Comparison of ENCODE assay signal across 15 cellular contexts in genomic region chr5:102796481-102796880, GRCh38. TPM values are rescaled to one million over a fixed set of nuclear protein-coding genes. Genes with fewer than 3 reads are reported as not detected.
A peak's percentile ranks its signal among the peaks of the same experiment; 100 is the strongest.
DNase-seq lines count a peak whose midpoint lies in the region; ATAC-seq and TF ChIP-seq lines count a peak whose summit lies in the region.
"Had no signal": no experiment of that assay in that cellular context is flagged by ENCODE, and none has a peak within 500 bp of the region (broad histone marks: within the 10 kb centered on the region; RNA-seq: fewer than 3 reads in every experiment).

No MANE protein-coding gene starts in this region.

- H3K36me3 ChIP-seq in GM23338 (ENCODE audit: insufficient read depth) (no peaks in the 10 kb centered on the region), liver (ENCODE audit: control insufficient read depth in 4 of 4, insufficient read depth in 3 of 4, low read depth in 1 of 4, low read length in 3 of 4) (no peaks in the 10 kb centered on the region), tibial artery (no peaks in the 10 kb centered on the region)

- H3K4me1 Mint-ChIP-seq in GM23338 (peaks cover 73% of the 10 kb centered on the region), WTC11 (peaks cover 79% of the 10 kb centered on the region)

- no peaks in the 10 kb centered on the region for H3K9me3 ChIP-seq in liver (ENCODE audit: control insufficient read depth in 4 of 4, low read length in 3 of 4)
- no peaks in the 10 kb centered on the region for H3K9me3 ChIP-seq in tibial artery
- H3K9me3 ChIP-seq: body of pancreas had no signal

- H3K9me3 Mint-ChIP-seq in GM23338 (no peaks in the 10 kb centered on the region), WTC11 (no peaks in the 10 kb centered on the region)
- H3K9me3 Mint-ChIP-seq: activated naive CD4-positive, alpha-beta T cell treated with anti-CD3 and anti-CD28 coated beads for 36 hours had no signal

- H3K9me2 ChIP-seq in GM23338 (ENCODE audit: insufficient read depth) = no peaks in the 10 kb centered on the region

- 38% methylated on average over 2 of the region's 2 CpGs for WGBS in liver

- TF ChIP-seq RAD21 in liver (IDR thresholded peaks at IDR 0.05) = no peak

- H3K9ac ChIP-seq in liver (ENCODE audit: low read depth in 1 of 2, low read length in 2 of 2) = no peak overlapping the region

- H3K4me2 ChIP-seq in GM23338 = peak overlapping the region; percentile 22
- H3K4me2 ChIP-seq: smooth muscle cell had no signal

- H3K4me1 ChIP-seq in GM23338 (ENCODE audit: insufficient read depth) (peaks cover 72% of the 10 kb centered on the region), liver (ENCODE audit: control insufficient read depth in 4 of 4, insufficient read depth in 4 of 4, low read length in 3 of 4) (peaks cover 3 to 30% (median 21%) of the 10 kb centered on the region in 4 donors), tibial artery (peaks cover 0 to 75% (median 18%) of the 10 kb centered on the region in 4 donors)

- TF ChIP-seq CTCF in AG10803 (conservative IDR thresholded peaks at IDR 0.05; ENCODE audit: low read length) (no peak), GM23338 (conservative IDR thresholded peaks at IDR 0.05; ENCODE audit: low read depth in 2 of 2) (no peak), WTC11 (IDR thresholded peaks at IDR 0.05) (no peak), liver (IDR thresholded peaks at IDR 0.05; ENCODE audit: low read depth, low read length, missing input control) (no peak), tibial artery (IDR thresholded peaks at IDR 0.05) (no peak)

- H3K27ac Mint-ChIP-seq in GM23338 = no peak overlapping the region; the same call in 1 of the 2 replicates
- peak overlapping the region; percentile 71 for H3K27ac Mint-ChIP-seq in WTC11
- H3K27ac Mint-ChIP-seq: activated naive CD4-positive, alpha-beta T cell treated with anti-CD3 and anti-CD28 coated beads for 36 hours; B cell had no signal

- H3K27me3 ChIP-seq in GM23338 (ENCODE audit: insufficient read depth) = no peaks in the 10 kb centered on the region
- no peaks in the 10 kb centered on the region for H3K27me3 ChIP-seq in liver (ENCODE audit: control insufficient read depth in 4 of 4, insufficient read depth in 4 of 4, low read length in 3 of 4)
- no peaks in the 10 kb centered on the region for H3K27me3 ChIP-seq in tibial artery
- H3K27me3 ChIP-seq: body of pancreas had no signal

- H3K27ac ChIP-seq in GM23338 (ENCODE audit: low read depth) = no peak overlapping the region
- H3K27ac ChIP-seq in liver (ENCODE audit: low read depth in 1 of 2, low read length in 2 of 2) = peak overlapping the region; percentile 48 to 52
- no peak overlapping the region for H3K27ac ChIP-seq in tibial artery
- H3K27ac ChIP-seq: body of pancreas had no signal

- DNase-seq in AG10803 (ENCODE audit: low read depth) = peak; percentile 18
- no peak for DNase-seq in GM23338 (ENCODE audit: low spot score)
- DNase-seq in WTC11 (ENCODE audit: low spot score) = no peak
- DNase-seq in effector CD8-positive, alpha-beta T cell (lab: John Stamatoyannopoulos, UW) = no peak
- no peak for DNase-seq in AG08396 (ENCODE audit: low spot score)
- no peak for DNase-seq in tibial artery
- DNase-seq: activated CD4-positive, alpha-beta T cell treated with anti-CD3 and anti-CD28 coated beads, Interleukin-2, amount 50 U/mL, for 1 hour; activated naive CD4-positive, alpha-beta T cell treated with anti-CD3 and anti-CD28 coated beads for 36 hours; body of pancreas; KBM-7; NCI-H1048 had no signal

- no peaks in the 10 kb centered on the region for H3K36me3 Mint-ChIP-seq in GM23338 (ENCODE audit: low read depth)
- no peaks in the 10 kb centered on the region for H3K36me3 Mint-ChIP-seq in WTC11

- H4K20me1 ChIP-seq in GM23338 (replicated peaks; ENCODE audit: insufficient read depth) = no peaks in the 10 kb centered on the region

- H3K27me3 Mint-ChIP-seq in GM23338 (ENCODE audit: insufficient read depth, low read depth, poor library complexity) (peaks cover 5% of the 10 kb centered on the region), WTC11 (ENCODE audit: low read depth) (no peaks in the 10 kb centered on the region)
- H3K27me3 Mint-ChIP-seq: B cell had no signal

- POLR2A ChIA-PET in WTC11 (lab: Charles Lee) = no interaction called here

- H3K79me2 ChIP-seq in GM23338 (replicated peaks; ENCODE audit: insufficient read depth) = peaks cover 6% of the 10 kb centered on the region; the same call in 1 of the 2 replicates

- ATAC-seq in GM23338 (no peak), WTC11 (no peak), HG02852 (IDR thresholded peaks at IDR 0.05; ENCODE audit: unreplicated experiment) (no peak)
- ATAC-seq: body of pancreas had no signal

- CTCF ChIA-PET in WTC11 (lab: Charles Lee) = no interaction called here

- H3K4me3 ChIP-seq in AG10803 (ENCODE audit: low read length) (no peak overlapping the region), GM23338 (no peak overlapping the region), liver (ENCODE audit: low read depth in 1 of 3, low read length in 3 of 3) (peak overlapping the region in 2 of 3 donors; percentile 17 to 26), tibial artery (no peak overlapping the region)
- H3K4me3 ChIP-seq: body of pancreas, smooth muscle cell had no signal

- intact Hi-C loops in tibial artery (cut with DNase I; ENCODE audit: low total_unique reads) = no loop called here

- no peak overlapping the region for H2AFZ ChIP-seq in GM23338

- H3F3A ChIP-seq in GM23338 (replicated peaks; ENCODE audit: low read depth) = no peaks in the 10 kb centered on the region

- H3K4me3 Mint-ChIP-seq in GM23338 = no peak overlapping the region
- H3K4me3 Mint-ChIP-seq in WTC11 = no peak overlapping the region
- H3K4me3 Mint-ChIP-seq: activated naive CD4-positive, alpha-beta T cell treated with anti-CD3 and anti-CD28 coated beads for 36 hours; B cell had no signal

TF ChIP-seq in GM23338, 12 proteins besides CTCF, POLR2A, EP300 and RAD21 (continues in another document):
- no peak for TF ChIP-seq STAT1 (IDR thresholded peaks at IDR 0.05; ENCODE audit: unreplicated experiment)

TF ChIP-seq in WTC11, 78 proteins besides CTCF, POLR2A, EP300 and RAD21 (continues in another document):
- TF ChIP-seq USF1 (CRISPR knock-in tag; IDR thresholded peaks at IDR 0.05) = no peak
- TF ChIP-seq MYBL2 (CRISPR knock-in tag; IDR thresholded peaks at IDR 0.05) = no peak
- TF ChIP-seq PREB (CRISPR knock-in tag; IDR thresholded peaks at IDR 0.05; ENCODE audit: borderline replicate concordance) = no peak
- TF ChIP-seq IRF1 (CRISPR knock-in tag; IDR thresholded peaks at IDR 0.05) = no peak
- no peak for TF ChIP-seq SMAD4 (CRISPR knock-in tag; IDR thresholded peaks at IDR 0.05)

TF ChIP-seq in liver, 16 proteins besides CTCF, POLR2A, EP300 and RAD21:
- no peak for TF ChIP-seq RXRA (IDR thresholded peaks at IDR 0.05)
- TF ChIP-seq YY1 (IDR thresholded peaks at IDR 0.05) = peak; percentile 12
- TF ChIP-seq HNF4A (conservative IDR thresholded peaks at IDR 0.05) = peak in 1 of 2 donors; percentile 34
- TF ChIP-seq SP1 (IDR thresholded peaks at IDR 0.05) = peak; percentile 53

RNA-seq across cellular contexts. Expression of gene PAM, which starts 41.4 kb away (rescaled TPM):
- total RNA-seq in GM23338 (2014; rRNA removed; shearing (Covaris generic)) = 65.8 and 79.4 TPM in 2 replicates
- polyA plus RNA-seq in GM23338 (2016; fragmentation: Nextera tagmentation; extraction: Ambion mirVana) (33.9 and 34.9 TPM in 2 replicates), liver (10 to 100 TPM in 1 of 2 donors, 1 to 10 TPM in 1; 8.2 to 12.2 TPM)
- total RNA-seq in WTC11 (2021) (52.3 to 71.8 TPM (median 71.0 TPM) in 3 replicates), liver (10 to 100 TPM; 15.2 to 27.5 TPM)

Comparison
In these comparisons a context has a peak if more than half of its experiments do, and no peak if none do; other contexts are left out.
1. H3K4me3 ChIP-seq: peak in liver (2 of 3); none in AG10803 (single experiment), GM23338 (single experiment) and tibial artery (0 of 2).
2. H3K27ac ChIP-seq: peak in liver (2 of 2); none in GM23338 (single experiment) and tibial artery (0 of 2).